33 cellular contexts compared by ENCODE assay signal in the genomic region with DNA sequence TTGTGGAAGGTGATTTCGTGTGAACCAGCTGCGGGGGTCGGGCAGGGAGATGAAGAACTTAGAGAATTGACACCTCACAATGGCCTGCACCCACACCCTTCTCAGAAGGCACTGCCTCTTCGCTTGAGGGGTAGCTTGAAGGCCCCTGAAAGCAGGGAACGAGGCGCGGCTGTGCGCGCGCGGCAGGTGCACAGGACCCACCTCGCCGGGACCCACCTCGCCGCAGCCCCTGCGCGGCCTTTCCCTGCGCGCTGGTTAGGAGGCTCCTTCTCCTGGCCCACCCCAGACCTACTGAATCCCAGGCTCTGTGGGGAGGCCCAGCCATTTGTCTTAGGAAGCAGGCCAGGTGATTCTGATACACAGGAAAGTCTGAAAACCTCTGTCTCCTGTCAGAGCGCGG. TPM values are rescaled to one million over a fixed set of nuclear protein-coding genes. Genes with fewer than 3 reads are reported as not detected.
"Had no signal": no experiment of that assay in that cellular context is flagged by ENCODE, and none has a peak within 500 bp of the region (broad histone marks: within the 10 kb centered on the region; RNA-seq: fewer than 3 reads in every experiment).

No MANE protein-coding gene starts in this region.

- H3K4me3 Mint-ChIP-seq: activated B cell treated with CpG ODN at 0.5 μM for 24 hours; activated CD4-positive, alpha-beta memory T cell treated with anti-CD3 and anti-CD28 coated beads for 36 hours; activated CD8-positive, alpha-beta T cell treated with anti-CD3 and anti-CD28 coated beads for 36 hours; activated naive CD4-positive, alpha-beta T cell treated with anti-CD3 and anti-CD28 coated beads for 36 hours; activated naive CD8-positive, alpha-beta T cell treated with anti-CD3 and anti-CD28 coated beads for 36 hours; activated T-cell treated with anti-CD3 and anti-CD28 coated beads, Interleukin-2, amount 50 U/mL, for 4 hours; activated T-cell treated with anti-CD3 and anti-CD28 coated beads, Interleukin-2, amount 50 U/mL, for 72 hours; activated T-helper 1 cell treated with anti-CD3 and anti-CD28 coated beads, Interleukin-12 subunit alpha, Interleukin-12 subunit beta, Interleukin-2, Interleukin-4 antibody, amounts not matched to agents 30 ng/mL and 10 ng/mL and 1 ng/mL, durations not matched to agents 14 hours and 24 hours and 36 hours; activated T-helper 17 cell treated with anti-CD3 and anti-CD28 coated beads, Interleukin-2, amount 50 U/mL, for 72 hours; T-cell; T-helper 17 cell had no signal

- H3K4me1 Mint-ChIP-seq: activated B cell treated with CpG ODN at 0.5 μM for 24 hours; activated T-helper 17 cell treated with anti-CD3 and anti-CD28 coated beads, Interleukin-2, amount 50 U/mL, for 72 hours; T-cell; T-helper 17 cell had no signal

- H3K9me3 Mint-ChIP-seq: activated CD4-positive, alpha-beta memory T cell treated with anti-CD3 and anti-CD28 coated beads for 36 hours; activated CD8-positive, alpha-beta T cell treated with anti-CD3 and anti-CD28 coated beads for 36 hours; activated naive CD8-positive, alpha-beta T cell treated with anti-CD3 and anti-CD28 coated beads for 36 hours; activated T-cell treated with anti-CD3 and anti-CD28 coated beads, Interleukin-2, amount 50 U/mL, for 4 hours; activated T-cell treated with anti-CD3 and anti-CD28 coated beads, Interleukin-2, amount 50 U/mL, for 72 hours; activated T-helper 1 cell treated with anti-CD3 and anti-CD28 coated beads, Interleukin-12 subunit alpha, Interleukin-12 subunit beta, Interleukin-2, Interleukin-4 antibody, amounts not matched to agents 30 ng/mL and 10 ng/mL and 1 ng/mL, durations not matched to agents 14 hours and 24 hours and 36 hours; activated T-helper 17 cell treated with anti-CD3 and anti-CD28 coated beads, Interleukin-2, amount 50 U/mL, for 72 hours had no signal

- ATAC-seq: activated CD8-positive, alpha-beta T cell treated with anti-CD3 and anti-CD28 coated beads for 36 hours; activated naive CD4-positive, alpha-beta T cell treated with anti-CD3 and anti-CD28 coated beads, Interleukin-2, amount 50 U/mL, for 72 hours; activated T-cell treated with anti-CD3 and anti-CD28 coated beads, Interleukin-2, amount 50 U/mL, for 4 hours; activated T-cell treated with anti-CD3 and anti-CD28 coated beads, Interleukin-2, amount 50 U/mL, for 72 hours; activated T-helper 17 cell treated with anti-CD3 and anti-CD28 coated beads, Interleukin-2, amount 50 U/mL, for 72 hours; body of pancreas; T-cell; T-helper 17 cell had no signal

- H3K36me3 ChIP-seq: adrenal gland, brain microvascular endothelial cell, breast epithelium had no signal

- DNase-seq: activated B cell treated with CpG ODN at 0.5 μM for 24 hours; activated CD4-positive, alpha-beta memory T cell treated with anti-CD3 and anti-CD28 coated beads for 36 hours; activated CD4-positive, alpha-beta T cell treated with anti-CD3 and anti-CD28 coated beads for 4 hours; activated CD4-positive, alpha-beta T cell treated with anti-CD3 and anti-CD28 coated beads, Interleukin-2, amount 50 U/mL, for 1 hour; activated CD4-positive, alpha-beta T cell treated with anti-CD3 and anti-CD28 coated beads, Interleukin-2, amount 50 U/mL, for 4 hours; activated CD4-positive, CD25-positive, alpha-beta regulatory T cell treated with anti-CD3 and anti-CD28 coated beads, Interleukin-2, amount 50 U/mL, for 72 hours; activated CD8-positive, alpha-beta memory T cell treated with anti-CD3 and anti-CD28 coated beads, Interleukin-2, amount 50 U/mL, for 4 hours; activated CD8-positive, alpha-beta T cell treated with anti-CD3 and anti-CD28 coated beads for 36 hours; activated effector memory CD4-positive, alpha-beta T cell treated with anti-CD3 and anti-CD28 coated beads, Interleukin-2, amount 50 U/mL, for 16 hours; activated gamma-delta T cell treated with Interleukin-2 at 50 U/mL for 16 hours; activated naive CD4-positive, alpha-beta T cell; activated naive CD4-positive, alpha-beta T cell treated with anti-CD3 and anti-CD28 coated beads for 36 hours; activated naive CD4-positive, alpha-beta T cell treated with anti-CD3 and anti-CD28 coated beads, Interleukin-2, amount 50 U/mL, for 16 hours; activated naive CD8-positive, alpha-beta T cell treated with anti-CD3 and anti-CD28 coated beads for 36 hours; activated T-cell treated with anti-CD3 and anti-CD28 coated beads for 4 hours; activated T-cell treated with anti-CD3 and anti-CD28 coated beads, Interleukin-2, amount 50 U/mL, for 1 hour; activated T-cell treated with anti-CD3 and anti-CD28 coated beads, Interleukin-2, amount 50 U/mL, for 4 hours; activated T-cell treated with anti-CD3 and anti-CD28 coated beads, Interleukin-2, amount 50 U/mL, for 72 hours; adrenal gland; amniotic stem cell; aorta; body of pancreas; brain microvascular endothelial cell; central memory CD4-positive, alpha-beta T cell; T-cell; T-helper 17 cell had no signal

- H3K27ac ChIP-seq: adrenal gland, body of pancreas, brain microvascular endothelial cell, breast epithelium, VCaP had no signal

- H3K36me3 Mint-ChIP-seq: activated CD4-positive, alpha-beta memory T cell treated with anti-CD3 and anti-CD28 coated beads for 36 hours; activated naive CD4-positive, alpha-beta T cell treated with anti-CD3 and anti-CD28 coated beads, Interleukin-2, amount 50 U/mL, for 72 hours; activated naive CD8-positive, alpha-beta T cell treated with anti-CD3 and anti-CD28 coated beads for 36 hours; T-cell had no signal

- H3K27me3 ChIP-seq: adrenal gland, body of pancreas, brain microvascular endothelial cell, breast epithelium had no signal

- H3K9me3 ChIP-seq: adrenal gland, body of pancreas, breast epithelium had no signal

- H3K4me3 ChIP-seq: adrenal gland, body of pancreas, breast epithelium had no signal

- H3K27me3 Mint-ChIP-seq: activated CD4-positive, alpha-beta memory T cell treated with anti-CD3 and anti-CD28 coated beads for 36 hours; activated CD8-positive, alpha-beta T cell treated with anti-CD3 and anti-CD28 coated beads for 36 hours; activated naive CD8-positive, alpha-beta T cell treated with anti-CD3 and anti-CD28 coated beads for 36 hours; activated T-helper 17 cell treated with anti-CD3 and anti-CD28 coated beads, Interleukin-2, amount 50 U/mL, for 72 hours; T-cell; T-helper 17 cell had no signal

- H3K27ac Mint-ChIP-seq: activated B cell treated with CpG ODN at 0.5 μM for 24 hours; activated CD4-positive, alpha-beta memory T cell treated with anti-CD3 and anti-CD28 coated beads for 36 hours; activated CD8-positive, alpha-beta T cell treated with anti-CD3 and anti-CD28 coated beads for 36 hours; activated naive CD4-positive, alpha-beta T cell treated with anti-CD3 and anti-CD28 coated beads for 36 hours; activated naive CD4-positive, alpha-beta T cell treated with anti-CD3 and anti-CD28 coated beads, Interleukin-2, amount 50 U/mL, for 72 hours; activated naive CD8-positive, alpha-beta T cell treated with anti-CD3 and anti-CD28 coated beads for 36 hours; activated T-cell treated with anti-CD3 and anti-CD28 coated beads, Interleukin-2, amount 50 U/mL, for 72 hours; activated T-helper 1 cell treated with anti-CD3 and anti-CD28 coated beads, Interleukin-12 subunit alpha, Interleukin-12 subunit beta, Interleukin-2, Interleukin-4 antibody, amounts not matched to agents 30 ng/mL and 10 ng/mL and 1 ng/mL, durations not matched to agents 14 hours and 24 hours and 36 hours; activated T-helper 17 cell treated with anti-CD3 and anti-CD28 coated beads, Interleukin-2, amount 50 U/mL, for 72 hours; T-cell; T-helper 17 cell had no signal

- FAIRE-seq: astrocyte, TTC549 had no signal

- H3K4me1 ChIP-seq: adrenal gland, body of pancreas, breast epithelium had no signal

RNA-seq across cellular contexts. Expression of a gene that starts 46.2 kb away (rescaled TPM):
- total RNA-seq: activated B cell treated with CpG ODN at 0.5 μM for 24 hours had no signal
